Comparison of ENCODE assay signal across 10 cellular contexts in genomic region chr19:35224681-35225604, GRCh38. TPM values are rescaled to one million over a fixed set of nuclear protein-coding genes. Genes with fewer than 3 reads are reported as not detected.
A peak's percentile ranks its signal among the peaks of the same experiment; 100 is the strongest.
DNase-seq lines count a peak whose midpoint lies in the region; ATAC-seq and TF ChIP-seq lines count a peak whose summit lies in the region.
"Had no signal": no experiment of that assay in that cellular context is flagged by ENCODE, and none has a peak within 500 bp of the region (broad histone marks: within the 10 kb centered on the region; RNA-seq: fewer than 3 reads in every experiment).

No MANE protein-coding gene starts in this region.

- H3K27ac ChIP-seq in DOHH2 (ENCODE audit: low read depth, low read length) (no peak overlapping the region), HCT116 (ENCODE audit: low read depth, low read length) (no peak overlapping the region)
- no peak overlapping the region for H3K27ac ChIP-seq in naive thymus-derived CD4-positive, alpha-beta T cell (ENCODE audit: low read depth, low read length)

- H3K4me1 ChIP-seq in DOHH2 (ENCODE audit: control insufficient read depth, low read length) (peaks cover 22% of the 10 kb centered on the region), HCT116 (ENCODE audit: control insufficient read depth in 1 of 2, insufficient read depth in 2 of 2, low read length in 2 of 2) (peaks cover 6 to 10% of the 10 kb centered on the region in 2 experiments; a peak in 3 of 4 replicates)
- H3K4me1 ChIP-seq in naive thymus-derived CD4-positive, alpha-beta T cell (ENCODE audit: control insufficient read depth in 2 of 2, insufficient read depth in 2 of 2, low read length in 2 of 2): peaks cover 0 to 28% of the 10 kb centered on the region in 2 donors

- no TSS peak for BruUV-seq in HCT116 (replicated peaks; lab: Mats Ljungman, UMichigan)

- H3K27me3 ChIP-seq in DOHH2 (ENCODE audit: control insufficient read depth, low read length) (no peaks in the 10 kb centered on the region), HCT116 (ENCODE audit: insufficient read depth, low read length) (no peaks in the 10 kb centered on the region)
- H3K27me3 ChIP-seq in naive thymus-derived CD4-positive, alpha-beta T cell (ENCODE audit: control insufficient read depth in 2 of 2, insufficient read depth in 2 of 2, low read length in 2 of 2): no peaks in the 10 kb centered on the region

- peaks cover 7% of the 10 kb centered on the region for H3K27me3 Mint-ChIP-seq in dendritic cell treated with granulocyte-macrophage colony-stimulating factor and Interleukin-4, amounts not matched to agents 40 ng/mL and 50 ng/mL, for 4 days
- H3K27me3 Mint-ChIP-seq in naive thymus-derived CD4-positive, alpha-beta T cell: no peaks in the 10 kb centered on the region
- peaks cover 13% of the 10 kb centered on the region for H3K27me3 Mint-ChIP-seq in nephron progenitor cell (ENCODE audit: low read depth, poor library complexity)

- H3K27ac Mint-ChIP-seq in dendritic cell treated with granulocyte-macrophage colony-stimulating factor and Interleukin-4, amounts not matched to agents 40 ng/mL and 50 ng/mL, for 4 days: peak overlapping the region; percentile 22
- peak overlapping the region in 6 of 9 donors; percentile 22 to 84 (median 48) for H3K27ac Mint-ChIP-seq in naive thymus-derived CD4-positive, alpha-beta T cell
- no peak overlapping the region for H3K27ac Mint-ChIP-seq in nephron progenitor cell

- H3K4me3 ChIP-seq in DOHH2 (ENCODE audit: low read length) (no peak overlapping the region), HCT116 (replicated peaks in 1 of 2; ENCODE audit: low read depth in 1 of 2, low read length in 2 of 2) (no peak overlapping the region)
- H3K4me3 ChIP-seq in naive thymus-derived CD4-positive, alpha-beta T cell (ENCODE audit: low read length): no peak overlapping the region

- peaks cover 33% of the 10 kb centered on the region for H3K4me1 Mint-ChIP-seq in dendritic cell treated with granulocyte-macrophage colony-stimulating factor and Interleukin-4, amounts not matched to agents 40 ng/mL and 50 ng/mL, for 4 days (ENCODE audit: low read depth)
- H3K4me1 Mint-ChIP-seq in naive thymus-derived CD4-positive, alpha-beta T cell: peaks cover 19 to 42% (median 36%) of the 10 kb centered on the region in 7 donors
- peaks cover 10% of the 10 kb centered on the region for H3K4me1 Mint-ChIP-seq in nephron progenitor cell

- H3K36me3 ChIP-seq in DOHH2 (ENCODE audit: control insufficient read depth, low read length) (no peaks in the 10 kb centered on the region), HCT116 (ENCODE audit: control insufficient read depth in 1 of 2, insufficient read depth in 2 of 2, low read length in 2 of 2) (no peaks in the 10 kb centered on the region)
- H3K36me3 ChIP-seq in naive thymus-derived CD4-positive, alpha-beta T cell (ENCODE audit: control insufficient read depth in 2 of 3, insufficient read depth in 3 of 3, low read length in 3 of 3): no peaks in the 10 kb centered on the region

- POLR2A ChIA-PET in HCT116 (lab: Charles Lee): no interaction called here
- POLR2A ChIA-PET in naive thymus-derived CD4-positive, alpha-beta T cell (lab: Charles Lee): interaction anchor here (0.6 to 2.9 kb wide), 6 partner anchors 9 to 162 kb away, joined by 3 to 12 read pairs (median 6); no protein-coding TSS in a partner anchor

- no peaks in the 10 kb centered on the region for H3K9me3 ChIP-seq in DOHH2 (ENCODE audit: control insufficient read depth, insufficient read depth, low read length)
- H3K9me3 ChIP-seq in HCT116 (ENCODE audit: control insufficient read depth in 1 of 2, insufficient read depth in 1 of 2, low read depth in 1 of 2, low read length in 2 of 2): no peaks in the 10 kb centered on the region; a peak in 1 of 4 replicates
- no peaks in the 10 kb centered on the region for H3K9me3 ChIP-seq in naive thymus-derived CD4-positive, alpha-beta T cell (ENCODE audit: control insufficient read depth in 2 of 3, low read length in 3 of 3)
- H3K9me3 ChIP-seq: SK-N-SH had no signal

- no peak overlapping the region for H3K9ac ChIP-seq in HCT116 (ENCODE audit: low read length)
- H3K9ac ChIP-seq: SK-N-SH had no signal

- peak; percentile 27 for TF ChIP-seq CTCF in DOHH2 (IDR thresholded peaks at IDR 0.05; ENCODE audit: low read depth, low read length, poor library complexity, severe bottlenecking)
- no peak; a peak in 1 of 6 replicates for TF ChIP-seq CTCF in HCT116 (IDR thresholded peaks at IDR 0.05 in 2 of 3, conservative IDR thresholded peaks at IDR 0.05 in 1 of 3; ENCODE audit: borderline replicate concordance in 1 of 3, insufficient read depth in 1 of 3, low read depth in 2 of 3, low read length in 2 of 3)
- TF ChIP-seq CTCF in nephron progenitor cell (IDR thresholded peaks at IDR 0.05): no peak

- TF ChIP-seq RAD21 in HCT116 (IDR thresholded peaks at IDR 0.05; ENCODE audit: low read depth): no peak

- H3K9me2 ChIP-seq in DOHH2 (replicated peaks; ENCODE audit: control insufficient read depth, low read length): no peaks in the 10 kb centered on the region
- no peaks in the 10 kb centered on the region for H3K9me2 ChIP-seq in HCT116 (ENCODE audit: insufficient read depth)
- H3K9me2 ChIP-seq: SK-N-SH had no signal

- peak; percentile 77 for ATAC-seq in HCT116
- no peak for ATAC-seq in naive thymus-derived CD4-positive, alpha-beta T cell
- no peak for ATAC-seq in GM21717 (IDR thresholded peaks at IDR 0.05; ENCODE audit: unreplicated experiment)
- no peak for ATAC-seq in HG02884 (IDR thresholded peaks at IDR 0.05; ENCODE audit: unreplicated experiment)

- DNase-seq in HCT116 (ENCODE audit: low read depth, low spot score) (no peak), nephron progenitor cell (no peak)
- DNase-seq in naive thymus-derived CD4-positive, alpha-beta T cell: peak in 1 of 9 donors; percentile 21
- DNase-seq: hypothalamus, NCI-H524 treated with DMSO at 0.1 percent for 48 hours, SK-N-SH had no signal

- no peaks in the 10 kb centered on the region for H3K36me3 Mint-ChIP-seq in dendritic cell treated with granulocyte-macrophage colony-stimulating factor and Interleukin-4, amounts not matched to agents 40 ng/mL and 50 ng/mL, for 4 days (ENCODE audit: low read depth)
- H3K36me3 Mint-ChIP-seq in naive thymus-derived CD4-positive, alpha-beta T cell: no peaks in the 10 kb centered on the region
- H3K36me3 Mint-ChIP-seq in nephron progenitor cell (ENCODE audit: low read depth): no peaks in the 10 kb centered on the region

- no peaks in the 10 kb centered on the region for H3F3A ChIP-seq in DOHH2 (ENCODE audit: control insufficient read depth, insufficient read depth)

- H3K79me2 ChIP-seq in DOHH2 (ENCODE audit: control insufficient read depth, low read length): no peaks in the 10 kb centered on the region
- H3K79me2 ChIP-seq in HCT116 (ENCODE audit: insufficient read depth, low read length): no peaks in the 10 kb centered on the region

- no peak for TF ChIP-seq POLR2A in HCT116 (IDR thresholded peaks at IDR 0.05; ENCODE audit: borderline replicate concordance, extremely low read depth, insufficient read depth, insufficient read length)

- no peak overlapping the region for H3K4me3 Mint-ChIP-seq in dendritic cell treated with granulocyte-macrophage colony-stimulating factor and Interleukin-4, amounts not matched to agents 40 ng/mL and 50 ng/mL, for 4 days
- H3K4me3 Mint-ChIP-seq in naive thymus-derived CD4-positive, alpha-beta T cell: no peak overlapping the region
- H3K4me3 Mint-ChIP-seq in nephron progenitor cell: no peak overlapping the region

- intact Hi-C loops in HCT116 (cut with micrococcal nuclease): no loop called here
- intact Hi-C loops in dendritic cell treated with granulocyte-macrophage colony-stimulating factor and Interleukin-4, amounts not matched to agents 40 ng/mL and 50 ng/mL, for 4 days (cut with micrococcal nuclease): no loop called here
- intact Hi-C loops in naive thymus-derived CD4-positive, alpha-beta T cell (cut with micrococcal nuclease): no loop called here

- no peaks in the 10 kb centered on the region for H3K9me3 Mint-ChIP-seq in dendritic cell treated with granulocyte-macrophage colony-stimulating factor and Interleukin-4, amounts not matched to agents 40 ng/mL and 50 ng/mL, for 4 days
- H3K9me3 Mint-ChIP-seq in naive thymus-derived CD4-positive, alpha-beta T cell: peaks cover 0 to 5% (median 0%) of the 10 kb centered on the region in 11 donors
- peaks cover 9% of the 10 kb centered on the region for H3K9me3 Mint-ChIP-seq in nephron progenitor cell

- CTCF ChIA-PET in HCT116 (lab: Charles Lee): no interaction called here
- CTCF ChIA-PET in naive thymus-derived CD4-positive, alpha-beta T cell (lab: Charles Lee): interaction anchor here (0.6 kb wide), 1 partner anchor 9 kb away, joined by 3 read pairs; no protein-coding TSS in a partner anchor

- H3K4me2 ChIP-seq in DOHH2 (ENCODE audit: low read length) (no peak overlapping the region), HCT116 (ENCODE audit: low read length) (0 out of 2 replicates have a peak overlapping the region, but pooled peaks have one; percentile 14)
- H3K4me2 ChIP-seq: SK-N-SH had no signal

- no peaks in the 10 kb centered on the region for H4K20me1 ChIP-seq in DOHH2 (ENCODE audit: control insufficient read depth, insufficient read depth, low read depth, low read length)
- H4K20me1 ChIP-seq in HCT116 (ENCODE audit: insufficient read depth): no peaks in the 10 kb centered on the region

- RAD21 ChIA-PET in HCT116 (lab: Charles Lee; ENCODE audit: low non-redundant PET in 1 of 2, low total read pairs in 2 of 2, uncharacterized antibody in 2 of 2, unreplicated experiment in 2 of 2): no interaction called here

- peak overlapping the region; percentile 35 for H2AFZ ChIP-seq in HCT116 (ENCODE audit: low read depth, low read length, poor library complexity, severe bottlenecking)

TF ChIP-seq in HCT116, 20 proteins besides CTCF, POLR2A, EP300 and RAD21 (continues in another document):
- TF ChIP-seq ELF1 (IDR thresholded peaks at IDR 0.05; ENCODE audit: borderline replicate concordance, low read depth) (no peak), SIN3A (IDR thresholded peaks at IDR 0.05; ENCODE audit: low read depth) (no peak)

RNA-seq across cellular contexts. Expression of gene FAM187B, which starts 3.6 kb away (rescaled TPM):
- total RNA-seq in HCT116 (2021; ENCODE audit: unreplicated experiment): not detected
- polyA plus RNA-seq in HCT116 (2012): not detected in 2 replicates
- not detected for total RNA-seq in naive thymus-derived CD4-positive, alpha-beta T cell
- not detected for polyA plus RNA-seq in naive thymus-derived CD4-positive, alpha-beta T cell
- polyA plus RNA-seq: SK-N-SH had no signal

RNA-seq across cellular contexts. Expression of gene LSR, which starts 23.9 kb away (rescaled TPM):
- 211 TPM for total RNA-seq in HCT116 (2021; ENCODE audit: unreplicated experiment)
- polyA plus RNA-seq in HCT116 (2012): 486 and 684 TPM in 2 replicates
- total RNA-seq in naive thymus-derived CD4-positive, alpha-beta T cell: 10 to 100 TPM in 4 of 5 experiments, 1 to 10 TPM in 1; 4.6 to 59.3 (median 25.1) TPM
- 10 to 100 TPM; 23.4 to 39.1 TPM for polyA plus RNA-seq in naive thymus-derived CD4-positive, alpha-beta T cell

RNA-seq across cellular contexts. Expression of gene USF2, which starts 43.8 kb away (rescaled TPM):
- total RNA-seq in HCT116 (2021; ENCODE audit: unreplicated experiment): 98.4 TPM
- 92.9 and 106 TPM in 2 replicates for polyA plus RNA-seq in HCT116 (2012)
- total RNA-seq in naive thymus-derived CD4-positive, alpha-beta T cell: 100 to 1,000 TPM; 145 to 256 (median 225) TPM
- 1 to 10 TPM; 6.8 to 7.0 TPM for polyA plus RNA-seq in naive thymus-derived CD4-positive, alpha-beta T cell

RNA-seq across cellular contexts. Expression of gene HAMP, which starts 57.4 kb away (rescaled TPM):
- total RNA-seq in HCT116 (2021; ENCODE audit: unreplicated experiment): not detected
- polyA plus RNA-seq in HCT116 (2012): not detected in 2 replicates
- 1 to 10 TPM in 2 of 5 experiments, under 1 TPM in 3; 0.44 to 2.5 (median 0.66) TPM for total RNA-seq in naive thymus-derived CD4-positive, alpha-beta T cell
- not detected for polyA plus RNA-seq in naive thymus-derived CD4-positive, alpha-beta T cell
- polyA plus RNA-seq: SK-N-SH had no signal
